16 cellular contexts compared by ENCODE assay signal in genomic region chr1:193884848-193885558, GRCh38.
"Had no signal": no experiment of that assay in that cellular context is flagged by ENCODE, and none has a peak within 500 bp of the region (broad histone marks: within the 10 kb centered on the region; RNA-seq: fewer than 3 reads in every experiment).

No MANE protein-coding gene starts in this region.

- DNase-seq: activated CD4-positive, alpha-beta memory T cell treated with anti-CD3 and anti-CD28 coated beads, Interleukin-2, amount 10 ng/mL, durations not matched to agents 7 days and 5 days; activated CD4-positive, alpha-beta T cell treated with anti-CD3 and anti-CD28 coated beads for 1 hour; activated CD8-positive, alpha-beta memory T cell treated with anti-CD3 and anti-CD28 coated beads, Interleukin-2, amount 50 U/mL, for 4 hours; activated gamma-delta T cell; activated T-cell treated with anti-CD3 and anti-CD28 coated beads, Interleukin-2, amount 50 U/mL, for 48 hours; amniotic stem cell; caudate nucleus; nephron progenitor cell; sigmoid colon; stimulated activated CD4-positive, alpha-beta T cell treated with anti-CD3 and anti-CD28 coated beads, Interleukin-1b, Interleukin-23, amount 100 ng/mL, for 48 hours; T-cell; T-helper 9 cell had no signal

- H3K36me3 ChIP-seq: esophagus muscularis mucosa, sigmoid colon, thoracic aorta had no signal

- H3K4me3 ChIP-seq: esophagus muscularis mucosa, sigmoid colon, thoracic aorta had no signal

- H3K4me3 Mint-ChIP-seq: activated CD4-positive, alpha-beta memory T cell treated with anti-CD3 and anti-CD28 coated beads, Interleukin-2, amount 10 ng/mL, durations not matched to agents 7 days and 5 days; activated naive CD8-positive, alpha-beta T cell; mesothelial cell of epicardium; nephron progenitor cell; T-cell had no signal

- H3K27me3 Mint-ChIP-seq: activated CD4-positive, alpha-beta memory T cell treated with anti-CD3 and anti-CD28 coated beads, Interleukin-2, amount 10 ng/mL, durations not matched to agents 7 days and 5 days; activated naive CD8-positive, alpha-beta T cell; T-cell had no signal

- H3K9me3 ChIP-seq: esophagus muscularis mucosa, sigmoid colon, thoracic aorta had no signal

- H3K27ac Mint-ChIP-seq: activated CD4-positive, alpha-beta memory T cell treated with anti-CD3 and anti-CD28 coated beads, Interleukin-2, amount 10 ng/mL, durations not matched to agents 7 days and 5 days; activated naive CD8-positive, alpha-beta T cell; mesothelial cell of epicardium; nephron progenitor cell had no signal

- H3K4me1 ChIP-seq: esophagus muscularis mucosa, sigmoid colon had no signal

- ATAC-seq: T-cell had no signal

- H3K27ac ChIP-seq: esophagus muscularis mucosa, sigmoid colon, thoracic aorta had no signal

- H3K27me3 ChIP-seq: esophagus muscularis mucosa, sigmoid colon had no signal

- H3K4me1 Mint-ChIP-seq: activated CD4-positive, alpha-beta memory T cell treated with anti-CD3 and anti-CD28 coated beads, Interleukin-2, amount 10 ng/mL, durations not matched to agents 7 days and 5 days; mesothelial cell of epicardium; nephron progenitor cell had no signal
